Comparison of ENCODE assay signal across 8 cellular contexts in the genomic region with DNA sequence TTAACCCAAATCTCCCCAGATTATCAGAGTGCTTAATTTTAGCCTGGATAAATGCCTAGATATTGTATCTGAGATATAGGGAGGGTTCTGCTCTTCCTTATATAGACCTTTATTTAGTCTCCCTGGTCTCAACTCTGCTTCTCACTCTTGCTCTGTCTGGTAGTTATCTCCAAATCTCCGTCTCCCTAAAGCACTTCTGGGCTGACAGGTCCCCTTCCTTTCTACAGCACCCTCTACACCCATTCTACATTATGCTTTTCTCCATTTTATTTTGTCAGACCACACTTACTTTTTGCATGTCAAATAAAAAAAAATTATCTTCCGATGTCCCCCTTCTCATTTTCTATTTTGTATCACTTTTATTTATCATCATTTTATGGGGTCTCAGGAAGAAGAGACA. TPM values are rescaled to one million over a fixed set of nuclear protein-coding genes. Genes with fewer than 3 reads are reported as not detected.
DNase-seq lines count a peak whose midpoint lies in the region; ATAC-seq, FAIRE-seq and TF ChIP-seq lines count a peak whose summit lies in the region.
"Had no signal": no experiment of that assay in that cellular context is flagged by ENCODE, and none has a peak within 500 bp of the region (broad histone marks: within the 10 kb centered on the region; RNA-seq: fewer than 3 reads in every experiment).

No MANE protein-coding gene starts in this region.

- H3K9ac ChIP-seq in OCI-LY1 (ENCODE audit: low read length), result no peak overlapping the region; the same call in 1 of the 2 replicates
- H3K9ac ChIP-seq in endocrine pancreas (ENCODE audit: control insufficient read depth, insufficient read depth, low read length), result no peak overlapping the region

- TF ChIP-seq CTCF in OCI-LY1 (IDR thresholded peaks at IDR 0.05; ENCODE audit: low read length), result no peak
- TF ChIP-seq CTCF in sigmoid colon (IDR thresholded peaks at IDR 0.05), result no peak
- no peak for TF ChIP-seq CTCF in D721Med (IDR thresholded peaks at IDR 0.05; ENCODE audit: insufficient read depth, missing control alignments)

- no peak overlapping the region for H2AFZ ChIP-seq in OCI-LY1 (ENCODE audit: low read length)

- H3K36me3 ChIP-seq in OCI-LY1 (ENCODE audit: insufficient read depth, low read length), result no peaks in the 10 kb centered on the region; the same call in 1 of the 2 replicates
- H3K36me3 ChIP-seq in endocrine pancreas (ENCODE audit: control insufficient read depth, insufficient read depth, low read length), result no peaks in the 10 kb centered on the region
- H3K36me3 ChIP-seq in sigmoid colon, result no peaks in the 10 kb centered on the region

- no peaks in the 10 kb centered on the region for H3K9me2 ChIP-seq in OCI-LY1 (ENCODE audit: low read depth, low read length)

- no peak for TF ChIP-seq POLR2A in sigmoid colon (IDR thresholded peaks at IDR 0.05)

- 0 out of 2 replicates have a peak, but pooled peaks cover 1% of the 10 kb centered on the region for H3K79me2 ChIP-seq in OCI-LY1 (ENCODE audit: insufficient read depth, low read length)

- H3K9me3 ChIP-seq in OCI-LY1 (ENCODE audit: low read length) (no peaks in the 10 kb centered on the region), endocrine pancreas (ENCODE audit: control insufficient read depth, low read length) (no peaks in the 10 kb centered on the region), sigmoid colon (no peaks in the 10 kb centered on the region)

- H3K4me3 ChIP-seq in OCI-LY1 (ENCODE audit: low read depth, low read length, poor library complexity, severe bottlenecking), result no peak overlapping the region
- peak overlapping the region; percentile 85 for H3K4me3 ChIP-seq in endocrine pancreas (ENCODE audit: control insufficient read depth, insufficient read depth, low read length)
- peak overlapping the region in 2 of 4 donors; percentile 77 to 97 for H3K4me3 ChIP-seq in sigmoid colon

- 87 to 88% methylated on average over 2 of the region's 2 CpGs for WGBS in sigmoid colon, 2 donors

- H3F3A ChIP-seq in OCI-LY1 (ENCODE audit: insufficient read depth, low read length), result 0 out of 2 replicates have a peak, but pooled peaks cover 7% of the 10 kb centered on the region

- H3K27me3 ChIP-seq in OCI-LY1 (ENCODE audit: insufficient read depth, low read length) (no peaks in the 10 kb centered on the region), endocrine pancreas (ENCODE audit: control insufficient read depth, insufficient read depth, low read length) (no peaks in the 10 kb centered on the region), sigmoid colon (no peaks in the 10 kb centered on the region)

- no peak overlapping the region for H3K27ac ChIP-seq in OCI-LY1 (ENCODE audit: low read depth, low read length, poor library complexity, severe bottlenecking)
- peak overlapping the region; percentile 98 to 99 (median 98) for H3K27ac ChIP-seq in sigmoid colon

- peak; percentile 36 for DNase-seq in G401 (ENCODE audit: low spot score)
- no peak for DNase-seq in sigmoid colon
- no peak for DNase-seq in D721Med (ENCODE audit: insufficient read length, low spot score)
- no peak for DNase-seq in posterior cingulate gyrus
- DNase-seq: T-helper 9 cell had no signal

- FAIRE-seq in D721Med (lab: Jason Lieb, UNC), result no peak

- H4K20me1 ChIP-seq in OCI-LY1 (ENCODE audit: insufficient read depth, low read length), result no peaks in the 10 kb centered on the region

- in situ Hi-C loops in G401 (cut with HindIII; ENCODE audit: low sequenced_read_pairs), result no loop called here

- no peak for ATAC-seq in HG03432 (IDR thresholded peaks at IDR 0.05; ENCODE audit: unreplicated experiment)

- TF ChIP-seq EP300 in sigmoid colon (IDR thresholded peaks at IDR 0.05), result no peak

- intact Hi-C loops in sigmoid colon (cut with DNase I), result loop anchor here (5.0 kb wide), 1 partner anchor 103 kb away; no protein-coding TSS in a partner anchor
- intact Hi-C loops in posterior cingulate gyrus (cut with DNase I), result no loop called here

- H3K4me2 ChIP-seq in OCI-LY1 (ENCODE audit: low read length), result peak overlapping the region; percentile 91; the same call in 1 of the 2 replicates

- H3K4me1 ChIP-seq in OCI-LY1 (ENCODE audit: insufficient read depth, low read length, severe bottlenecking) (peaks cover 32% of the 10 kb centered on the region), endocrine pancreas (ENCODE audit: control insufficient read depth, insufficient read depth, low read length) (peaks cover 28% of the 10 kb centered on the region), sigmoid colon (peaks cover 0 to 43% (median 30%) of the 10 kb centered on the region in 4 donors)

RNA-seq across cellular contexts. Expression of a gene that starts 2.0 kb away (rescaled TPM):
- 29.0 and 54.7 TPM in 2 replicates for total RNA-seq in G401 (2014; rRNA removed; shearing (Covaris generic))
- 10 to 100 TPM; 34.6 to 97.8 (median 42.4) TPM for total RNA-seq in sigmoid colon
- 10 to 100 TPM in 1 of 3 donors, 1 to 10 TPM in 2; 5.4 to 11.1 (median 8.6) TPM for polyA plus RNA-seq in sigmoid colon

RNA-seq across cellular contexts. Expression of a gene that starts 39.6 kb away (rescaled TPM):
- total RNA-seq in G401 (2014; rRNA removed; shearing (Covaris generic)), result 9.2 and 19.2 TPM in 2 replicates
- total RNA-seq in sigmoid colon, result 10 to 100 TPM; 12.8 to 41.8 (median 18.5) TPM
- polyA plus RNA-seq in sigmoid colon, result 10 to 100 TPM in 2 of 3 donors, 1 to 10 TPM in 1; 6.0 to 13.8 (median 10.4) TPM
